ENCODE assay signal across 8 cellular contexts in the genomic region with DNA sequence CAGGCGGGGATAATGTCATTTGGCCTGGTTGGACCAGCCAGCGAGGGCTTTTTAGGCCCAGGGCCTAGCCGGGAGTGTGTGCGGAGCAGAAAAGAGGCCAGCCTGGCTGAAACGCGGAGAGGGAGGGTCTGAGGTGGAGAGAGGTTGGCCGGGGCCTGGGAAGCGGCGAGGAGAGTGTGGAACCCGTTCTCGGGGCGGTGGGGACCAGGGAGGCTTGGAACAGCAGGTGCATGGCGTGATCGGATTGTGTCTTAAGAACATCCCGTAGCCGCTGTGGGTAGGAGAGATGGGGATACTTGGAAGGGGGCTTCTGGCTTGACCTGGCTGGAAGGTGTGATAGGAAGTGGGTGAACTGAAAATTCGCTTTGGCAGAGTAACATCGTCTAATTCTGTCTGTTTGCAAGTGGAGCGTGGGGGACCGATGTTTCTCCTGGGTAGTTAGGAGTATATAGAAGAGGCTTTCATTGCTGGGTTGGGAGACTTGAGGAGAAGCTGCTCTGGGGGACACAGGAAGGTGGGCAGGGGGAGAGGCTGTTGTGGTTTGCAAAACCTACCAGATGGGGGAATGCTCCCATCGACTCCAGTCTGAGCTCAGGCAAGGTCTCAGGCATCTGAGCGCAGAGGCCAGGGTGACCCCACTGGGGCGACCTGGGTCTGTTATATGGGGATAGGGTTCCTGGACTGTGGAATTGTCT. TPM values are rescaled to one million over a fixed set of nuclear protein-coding genes. Genes with fewer than 3 reads are reported as not detected.
DNase-seq lines count a peak whose midpoint lies in the region; ATAC-seq and TF ChIP-seq lines count a peak whose summit lies in the region.

No MANE protein-coding gene starts in this region.

- BruUV-seq in Calu3 (replicated peaks; lab: Mats Ljungman, UMichigan) (no TSS peak), MCF 10A (replicated peaks; lab: Mats Ljungman, UMichigan) (no TSS peak)

- 17 to 18% methylated on average over 21 to 22 of the region's 23 CpGs for WGBS in mesodermal cell (ENCODE audit: insufficient coverage in 2 of 2), 2 experiments
- WGBS in aorta, 2 donors = 18 to 19% methylated on average over 23 of the region's 23 CpGs

- H3K9me3 Mint-ChIP-seq in Calu3 (ENCODE audit: low read depth, unreplicated experiment) = no peaks in the 10 kb centered on the region
- H3K9me3 Mint-ChIP-seq in MCF 10A (ENCODE audit: unreplicated experiment) = no peaks in the 10 kb centered on the region

- intact Hi-C loops in Calu3 (cut with micrococcal nuclease; ENCODE audit: unreplicated experiment) (no loop called here), MCF 10A (cut with micrococcal nuclease) (no loop called here), aorta (cut with DNase I) (loop anchor here in 1 of 2 donors (5.0 kb wide), 1 partner anchor 42 kb away; no protein-coding TSS in a partner anchor), posterior vena cava (cut with DNase I) (loop anchor here in 1 of 2 donors (5.0 kb wide), 1 partner anchor 193 kb away; no protein-coding TSS in a partner anchor)

- peak; percentile 13 for ATAC-seq in HG03342 (IDR thresholded peaks at IDR 0.05; ENCODE audit: unreplicated experiment)
- ATAC-seq in aorta (ENCODE audit: low FRiP score) = no peak

- in situ Hi-C loops in KBM-7 (cut with MboI; ENCODE audit: low pct_unique_long_range_greater_than_20kb, low sequenced_read_pairs) = no loop called here

- CTCF ChIA-PET in Calu3 (lab: Charles Lee) (interaction anchor here (0.6 to 0.7 kb wide), 2 partner anchors 10 to 130 kb away, joined by 3 read pairs; no protein-coding TSS in a partner anchor), MCF 10A (lab: Yijun Ruan, JAX) (interaction anchor here (1.3 kb wide), 1 partner anchor 32 kb away, joined by 5 read pairs; no protein-coding TSS in a partner anchor)

- H3K27me3 Mint-ChIP-seq in Calu3 (ENCODE audit: unreplicated experiment) (no peaks in the 10 kb centered on the region), MCF 10A (ENCODE audit: insufficient read depth, unreplicated experiment) (no peaks in the 10 kb centered on the region)

- peaks cover 20% of the 10 kb centered on the region for H3K36me3 Mint-ChIP-seq in Calu3 (ENCODE audit: insufficient read depth, unreplicated experiment)
- H3K36me3 Mint-ChIP-seq in MCF 10A (ENCODE audit: insufficient read depth, unreplicated experiment) = no peaks in the 10 kb centered on the region

- H3K4me1 ChIP-seq in mesodermal cell (ENCODE audit: control insufficient read depth, insufficient read depth, low read length, poor library complexity, severe bottlenecking) (peaks cover 16% of the 10 kb centered on the region), aorta (ENCODE audit: control insufficient read depth in 1 of 2, insufficient read depth in 2 of 2, low read length in 2 of 2) (no peaks in the 10 kb centered on the region)

- H3K27ac ChIP-seq in mesodermal cell (ENCODE audit: low read depth, low read length, severe bottlenecking) (no peak overlapping the region), aorta (ENCODE audit: low read depth in 1 of 2, low read length in 2 of 2) (no peak overlapping the region)

- H3K27me3 ChIP-seq in aorta (ENCODE audit: control insufficient read depth in 1 of 2, insufficient read depth in 2 of 2, low read length in 1 of 2) = no peaks in the 10 kb centered on the region

- no peak for TF ChIP-seq CTCF in Calu3 (IDR thresholded peaks at IDR 0.05; ENCODE audit: unreplicated experiment)
- no peak for TF ChIP-seq CTCF in MCF 10A (IDR thresholded peaks at IDR 0.05; ENCODE audit: unreplicated experiment)
- no peak for TF ChIP-seq CTCF in GM10266 (IDR thresholded peaks at IDR 0.05; ENCODE audit: control insufficient read depth, insufficient read depth, low read depth, missing control alignments)

- H3K4me1 Mint-ChIP-seq in Calu3 (ENCODE audit: low read depth, unreplicated experiment) (peaks cover 24% of the 10 kb centered on the region), MCF 10A (ENCODE audit: insufficient read depth, unreplicated experiment) (no peaks in the 10 kb centered on the region)

- H3K4me3 Mint-ChIP-seq in Calu3 (ENCODE audit: low read depth, unreplicated experiment) (peak overlapping the region; percentile 65), MCF 10A (ENCODE audit: unreplicated experiment) (peak overlapping the region; percentile 19)

- H3K27ac Mint-ChIP-seq in Calu3 (ENCODE audit: unreplicated experiment) (no peak overlapping the region), MCF 10A (ENCODE audit: low read depth, unreplicated experiment) (no peak overlapping the region)

- no peaks in the 10 kb centered on the region for H3K36me3 ChIP-seq in mesodermal cell (ENCODE audit: control insufficient read depth, insufficient read depth, low read length)
- no peaks in the 10 kb centered on the region for H3K36me3 ChIP-seq in aorta (ENCODE audit: control insufficient read depth in 1 of 2, insufficient read depth in 2 of 2, low read length in 1 of 2)

- H3K9me3 ChIP-seq in mesodermal cell (ENCODE audit: control insufficient read depth, low read length) (no peaks in the 10 kb centered on the region), aorta (ENCODE audit: control insufficient read depth, low read length) (no peaks in the 10 kb centered on the region)

- DNase-seq in Calu3 (no peak), MCF 10A (ENCODE audit: unreplicated experiment) (no peak), aorta (no peak), KBM-7 (no peak), GM10266 (ENCODE audit: extremely low spot score) (no peak), posterior vena cava (ENCODE audit: low spot score) (no peak)

- POLR2A ChIA-PET in MCF 10A (lab: Yijun Ruan, JAX) = interaction anchor here (0.6 to 0.8 kb wide), 2 partner anchors 23 to 104 kb away, joined by 3 read pairs; no protein-coding TSS in a partner anchor

- H3K4me3 ChIP-seq in mesodermal cell (ENCODE audit: extremely low read depth, insufficient read depth, low read length, poor library complexity, severe bottlenecking) (peak overlapping the region; percentile 66), aorta (ENCODE audit: low read length in 2 of 2) (peak overlapping the region; percentile 85 to 89)

RNA-seq across cellular contexts. Expression of gene CERS4, which starts 0.9 kb away (rescaled TPM):
- total RNA-seq in Calu3 (2022) (10.1 and 13.4 TPM in 2 replicates), MCF 10A (2022) (1.1 and 1.5 TPM in 2 replicates), aorta (10 to 100 TPM; 23.6 to 33.7 TPM), posterior vena cava (10 to 100 TPM; 23.2 to 28.8 TPM)
- polyA plus RNA-seq in mesodermal cell (2013, experiment 1 of 2) = 27.1 TPM
- polyA plus RNA-seq in mesodermal cell (2013, experiment 2 of 2) = 23.7 TPM
- polyA plus RNA-seq in aorta = 10 to 100 TPM; 14.4 to 25.2 TPM
